ENCODE assay signal across 22 cellular contexts in genomic region chr1:33434363-33434750, GRCh38. TPM values are rescaled to one million over a fixed set of nuclear protein-coding genes. Genes with fewer than 3 reads are reported as not detected.
DNase-seq lines count a peak whose midpoint lies in the region; ATAC-seq and TF ChIP-seq lines count a peak whose summit lies in the region.
"Had no signal": no experiment of that assay in that cellular context is flagged by ENCODE, and none has a peak within 500 bp of the region (broad histone marks: within the 10 kb centered on the region; RNA-seq: fewer than 3 reads in every experiment).

No MANE protein-coding gene starts in this region.

- H3K27me3 Mint-ChIP-seq in nephron progenitor cell (ENCODE audit: low read depth, poor library complexity) = no peaks in the 10 kb centered on the region
- H3K27me3 Mint-ChIP-seq in T-helper 2 cell treated with Interferon-gamma antibody and Interleukin-4, amounts not matched to agents 5 μg/mL and 100 μg/mL, for 36 hours (ENCODE audit: low read depth) = peaks cover 45% of the 10 kb centered on the region
- peaks cover 8% of the 10 kb centered on the region for H3K27me3 Mint-ChIP-seq in activated CD4-positive, alpha-beta T cell treated with anti-CD3 and anti-CD28 coated beads for 36 hours
- H3K27me3 Mint-ChIP-seq: activated naive CD8-positive, alpha-beta T cell treated with anti-CD3 and anti-CD28 coated beads for 36 hours had no signal

- no peaks in the 10 kb centered on the region for H3K36me3 Mint-ChIP-seq in nephron progenitor cell (ENCODE audit: low read depth)
- no peaks in the 10 kb centered on the region for H3K36me3 Mint-ChIP-seq in T-helper 2 cell treated with Interferon-gamma antibody and Interleukin-4, amounts not matched to agents 5 μg/mL and 100 μg/mL, for 36 hours (ENCODE audit: low read depth)
- H3K36me3 Mint-ChIP-seq in activated CD4-positive, alpha-beta T cell treated with anti-CD3 and anti-CD28 coated beads for 36 hours (ENCODE audit: low read depth) = no peaks in the 10 kb centered on the region
- H3K36me3 Mint-ChIP-seq: activated naive CD8-positive, alpha-beta T cell treated with anti-CD3 and anti-CD28 coated beads for 36 hours; naive B cell; stimulated activated naive B cell treated with anti-CD40 and anti-IgM and Interleukin-4, amounts not matched to agents 10 μg/mL and 1 μg/mL and 100 μg/mL, for 72 hours had no signal

- H3K27ac ChIP-seq in SK-N-SH (ENCODE audit: low read depth in 2 of 2, low read length in 1 of 2) (peak overlapping the region; percentile 54 to 97; a peak in 3 of 4 replicates), colonic mucosa (peak overlapping the region; percentile 17)
- H3K27ac ChIP-seq: pancreas had no signal

- H3K9me3 ChIP-seq in SK-N-SH = no peaks in the 10 kb centered on the region
- no peaks in the 10 kb centered on the region for H3K9me3 ChIP-seq in colonic mucosa
- H3K9me3 ChIP-seq: body of pancreas, gastrocnemius medialis, pancreas, right lobe of liver had no signal

- H3K9me2 ChIP-seq in SK-N-SH = no peaks in the 10 kb centered on the region

- H3K79me2 ChIP-seq in SK-N-SH (ENCODE audit: insufficient read depth) = peaks cover 7% of the 10 kb centered on the region; the same call in 1 of the 2 replicates

- peaks cover 37% of the 10 kb centered on the region for H3F3A ChIP-seq in SK-N-SH (replicated peaks; ENCODE audit: insufficient read depth)

- TF ChIP-seq CTCF in SK-N-SH (IDR thresholded peaks at IDR 0.05) = no peak
- TF ChIP-seq CTCF in colonic mucosa (IDR thresholded peaks at IDR 0.05) = no peak
- no peak for TF ChIP-seq CTCF in nephron progenitor cell (IDR thresholded peaks at IDR 0.05)
- TF ChIP-seq CTCF in GM10266 (IDR thresholded peaks at IDR 0.05; ENCODE audit: control insufficient read depth, insufficient read depth, low read depth, missing control alignments) = no peak

- WGBS in SK-N-SH (ENCODE audit: low lambda C conversion rate) = 100% methylated on average over 1 of the region's 1 CpG

- H3K27me3 ChIP-seq in SK-N-SH (ENCODE audit: insufficient read depth) (no peaks in the 10 kb centered on the region), colonic mucosa (peaks cover under 1% of the 10 kb centered on the region)
- H3K27me3 ChIP-seq: body of pancreas, gastrocnemius medialis, pancreas, right lobe of liver had no signal

- CTCF ChIA-PET in SK-N-SH (lab: Yijun Ruan, JAX) = interaction anchor here (1.1 kb wide), 1 partner anchor 67 kb away, joined by 3 read pairs; no protein-coding TSS in a partner anchor
- CTCF ChIA-PET in activated CD4-positive, alpha-beta T cell treated with anti-CD3 and anti-CD28 coated beads for 36 hours (lab: Charles Lee) = no interaction called here

- no peaks in the 10 kb centered on the region for H4K20me1 ChIP-seq in SK-N-SH (ENCODE audit: insufficient read depth)

- no peak for ATAC-seq in SK-N-SH treated with all-trans-retinoic acid at 6 μM for 48 hours
- no peak for ATAC-seq in activated CD4-positive, alpha-beta T cell treated with anti-CD3 and anti-CD28 coated beads for 36 hours
- ATAC-seq: body of pancreas; stimulated activated naive B cell treated with anti-CD40 and anti-IgM and Interleukin-4, amounts not matched to agents 10 μg/mL and 1 μg/mL and 100 μg/mL, for 72 hours had no signal

- H3K4me3 ChIP-seq in SK-N-SH (ENCODE audit: low read depth in 2 of 2, low read length in 1 of 2) (no peak overlapping the region), colonic mucosa (no peak overlapping the region)
- H3K4me3 ChIP-seq: body of pancreas, coronary artery, gastrocnemius medialis, pancreas, right lobe of liver had no signal

- no peak overlapping the region for H3K4me3 Mint-ChIP-seq in nephron progenitor cell
- H3K4me3 Mint-ChIP-seq in T-helper 2 cell treated with Interferon-gamma antibody and Interleukin-4, amounts not matched to agents 5 μg/mL and 100 μg/mL, for 36 hours = no peak overlapping the region
- H3K4me3 Mint-ChIP-seq in activated CD4-positive, alpha-beta T cell treated with anti-CD3 and anti-CD28 coated beads for 36 hours = no peak overlapping the region
- H3K4me3 Mint-ChIP-seq: activated naive CD8-positive, alpha-beta T cell treated with anti-CD3 and anti-CD28 coated beads for 36 hours; activated T-helper 1 cell treated with anti-CD3 and anti-CD28 coated beads, Interleukin-12 subunit alpha, Interleukin-12 subunit beta, Interleukin-2, Interleukin-4 antibody, amounts not matched to agents 30 ng/mL and 10 ng/mL and 1 ng/mL, durations not matched to agents 14 hours and 24 hours and 36 hours; B cell; stimulated activated naive B cell treated with anti-CD40 and anti-IgM and Interleukin-4, amounts not matched to agents 10 μg/mL and 1 μg/mL and 100 μg/mL, for 72 hours had no signal

- H3K4me1 ChIP-seq in SK-N-SH (ENCODE audit: control insufficient read depth in 1 of 2, insufficient read depth in 2 of 2, low read depth in 1 of 2, low read length in 1 of 2) (peaks cover 20 to 47% of the 10 kb centered on the region in 2 experiments), colonic mucosa (peaks cover 3% of the 10 kb centered on the region)

- intact Hi-C loops in colonic mucosa (cut with DNase I) = no loop called here
- intact Hi-C loops in activated CD4-positive, alpha-beta T cell treated with anti-CD3 and anti-CD28 coated beads for 36 hours (cut with DNase I, micrococcal nuclease) = loop anchor here (5.0 kb wide), 2 partner anchors 82 to 1598 kb away; partner anchors contain the start of gene ZMYM6 (in 1 of the 2)

- H3K9me3 Mint-ChIP-seq in nephron progenitor cell = no peaks in the 10 kb centered on the region
- H3K9me3 Mint-ChIP-seq in T-helper 2 cell treated with Interferon-gamma antibody and Interleukin-4, amounts not matched to agents 5 μg/mL and 100 μg/mL, for 36 hours = no peaks in the 10 kb centered on the region
- H3K9me3 Mint-ChIP-seq in activated CD4-positive, alpha-beta T cell treated with anti-CD3 and anti-CD28 coated beads for 36 hours (ENCODE audit: low read depth) = no peaks in the 10 kb centered on the region
- H3K9me3 Mint-ChIP-seq: activated naive CD8-positive, alpha-beta T cell treated with anti-CD3 and anti-CD28 coated beads for 36 hours; activated T-helper 1 cell treated with anti-CD3 and anti-CD28 coated beads, Interleukin-12 subunit alpha, Interleukin-12 subunit beta, Interleukin-2, Interleukin-4 antibody, amounts not matched to agents 30 ng/mL and 10 ng/mL and 1 ng/mL, durations not matched to agents 14 hours and 24 hours and 36 hours; naive B cell; stimulated activated naive B cell treated with anti-CD40 and anti-IgM and Interleukin-4, amounts not matched to agents 10 μg/mL and 1 μg/mL and 100 μg/mL, for 72 hours had no signal

- H3K9ac ChIP-seq in SK-N-SH (peak overlapping the region; percentile 6; the same call in 1 of the 2 replicates), colonic mucosa (ENCODE audit: low read depth in 2 of 2, low read length in 2 of 2) (no peak overlapping the region)

- DNase-seq in SK-N-SH = no peak
- DNase-seq in colonic mucosa = no peak
- no peak for DNase-seq in nephron progenitor cell
- no peak for DNase-seq in activated naive CD4-positive, alpha-beta T cell treated with anti-CD3 and anti-CD28 coated beads, Interleukin-2, amount 50 U/mL, for 16 hours
- DNase-seq in T-helper 2 cell treated with Interferon-gamma antibody and Interleukin-4, amounts not matched to agents 5 μg/mL and 100 μg/mL, for 36 hours (ENCODE audit: low spot score) = no peak
- no peak for DNase-seq in GM10266 (ENCODE audit: extremely low spot score)
- DNase-seq in activated CD4-positive, alpha-beta T cell treated with anti-CD3 and anti-CD28 coated beads for 36 hours = no peak
- DNase-seq: 8988T; activated CD4-positive, alpha-beta T cell treated with anti-CD3 and anti-CD28 coated beads for 4 hours; activated naive CD8-positive, alpha-beta T cell treated with anti-CD3 and anti-CD28 coated beads for 36 hours; naive B cell; NCI-H1417 treated with DMSO at 0.1 percent for 48 hours; stimulated activated CD4-positive, alpha-beta T cell treated with anti-CD3 and anti-CD28 coated beads, Interleukin-1b, Interleukin-23, amount 100 ng/mL, for 48 hours; stimulated activated naive B cell treated with anti-CD40 and anti-IgM and Interleukin-4, amounts not matched to agents 10 μg/mL and 1 μg/mL and 100 μg/mL, for 72 hours had no signal

- POLR2A ChIA-PET in SK-N-SH (lab: Yijun Ruan, JAX) = no interaction called here
- POLR2A ChIA-PET in activated CD4-positive, alpha-beta T cell treated with anti-CD3 and anti-CD28 coated beads for 36 hours (lab: Charles Lee) = no interaction called here

- peaks cover 72% of the 10 kb centered on the region for H3K4me1 Mint-ChIP-seq in nephron progenitor cell
- peaks cover 4% of the 10 kb centered on the region for H3K4me1 Mint-ChIP-seq in T-helper 2 cell treated with Interferon-gamma antibody and Interleukin-4, amounts not matched to agents 5 μg/mL and 100 μg/mL, for 36 hours (ENCODE audit: low read depth)
- H3K4me1 Mint-ChIP-seq in activated CD4-positive, alpha-beta T cell treated with anti-CD3 and anti-CD28 coated beads for 36 hours = peaks cover 3% of the 10 kb centered on the region

- peak overlapping the region; percentile 46 for H3K4me2 ChIP-seq in SK-N-SH

- H3K36me3 ChIP-seq in SK-N-SH (replicated peaks in 1 of 2; ENCODE audit: control insufficient read depth in 1 of 2, insufficient read depth in 2 of 2, low read length in 1 of 2) = no peaks in the 10 kb centered on the region
- H3K36me3 ChIP-seq in colonic mucosa = no peaks in the 10 kb centered on the region
- H3K36me3 ChIP-seq: gastrocnemius medialis, pancreas, right lobe of liver had no signal

- H2AFZ ChIP-seq in SK-N-SH (ENCODE audit: low read depth) = no peak overlapping the region

- peak overlapping the region; percentile 94 for H3K27ac Mint-ChIP-seq in nephron progenitor cell
- H3K27ac Mint-ChIP-seq in T-helper 2 cell treated with Interferon-gamma antibody and Interleukin-4, amounts not matched to agents 5 μg/mL and 100 μg/mL, for 36 hours = no peak overlapping the region
- no peak overlapping the region for H3K27ac Mint-ChIP-seq in activated CD4-positive, alpha-beta T cell treated with anti-CD3 and anti-CD28 coated beads for 36 hours
- H3K27ac Mint-ChIP-seq: activated naive CD8-positive, alpha-beta T cell treated with anti-CD3 and anti-CD28 coated beads for 36 hours; activated T-helper 1 cell treated with anti-CD3 and anti-CD28 coated beads, Interleukin-12 subunit alpha, Interleukin-12 subunit beta, Interleukin-2, Interleukin-4 antibody, amounts not matched to agents 30 ng/mL and 10 ng/mL and 1 ng/mL, durations not matched to agents 14 hours and 24 hours and 36 hours; B cell; naive B cell; stimulated activated naive B cell treated with anti-CD40 and anti-IgM and Interleukin-4, amounts not matched to agents 10 μg/mL and 1 μg/mL and 100 μg/mL, for 72 hours had no signal

- no peak for TF ChIP-seq EP300 in SK-N-SH (IDR thresholded peaks at IDR 0.05; ENCODE audit: borderline replicate concordance in 1 of 2, low read depth in 1 of 2, low read length in 1 of 2)

- no peak for TF ChIP-seq RAD21 in SK-N-SH (IDR thresholded peaks at IDR 0.05; ENCODE audit: low read length)

RNA-seq across cellular contexts. Expression of gene PHC2, which starts 3.5 kb away (rescaled TPM):
- 69.5 and 98.7 TPM in 2 replicates for polyA plus RNA-seq in SK-N-SH (2012; rRNA removed)
- 70.8 and 111 TPM in 2 replicates for polyA plus RNA-seq in SK-N-SH (2012; cell fraction: cytosol; rRNA removed)
- 124 and 128 TPM in 2 replicates for polyA plus RNA-seq in SK-N-SH (2012; cell fraction: nucleus; rRNA removed)
- total RNA-seq in colonic mucosa = 10 to 100 TPM; 60.6 to 74.8 TPM
- 10 to 100 TPM; 23.8 to 28.4 TPM for total RNA-seq in activated CD4-positive, alpha-beta T cell treated with anti-CD3 and anti-CD28 coated beads for 36 hours

RNA-seq across cellular contexts. Expression of gene ZSCAN20, which starts 38.1 kb away (rescaled TPM):
- 2.1 TPM in 2 replicates for polyA plus RNA-seq in SK-N-SH (2012; rRNA removed)
- polyA plus RNA-seq in SK-N-SH (2012; cell fraction: cytosol; rRNA removed) = 1.4 TPM in 2 replicates
- 3.6 and 5.4 TPM in 2 replicates for polyA plus RNA-seq in SK-N-SH (2012; cell fraction: nucleus; rRNA removed)
- 1 to 10 TPM; 5.0 to 5.4 TPM for total RNA-seq in colonic mucosa
- 1 to 10 TPM; 3.4 to 5.4 TPM for total RNA-seq in activated CD4-positive, alpha-beta T cell treated with anti-CD3 and anti-CD28 coated beads for 36 hours
